ENCODE assay signal across 3 cellular contexts in the genomic region with DNA sequence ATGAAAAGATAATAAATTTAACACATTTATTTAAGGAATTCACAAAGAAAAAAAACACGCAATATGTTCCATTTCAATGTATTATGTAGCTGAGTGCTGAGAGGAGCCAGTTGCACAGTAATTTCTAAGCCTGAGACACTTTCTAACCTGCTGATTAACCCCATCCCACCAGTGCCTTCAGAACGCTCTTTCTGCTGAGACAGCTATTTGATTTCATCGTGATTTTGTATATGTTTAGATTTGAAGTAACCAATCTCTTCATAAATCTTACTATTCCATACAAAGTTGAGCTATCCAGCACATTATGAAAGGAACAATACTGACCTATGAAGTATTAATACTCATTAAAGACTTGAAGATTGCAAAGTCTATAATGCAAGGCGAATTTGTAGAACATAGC.
TF ChIP-seq lines count a peak whose summit lies in the region.

No MANE protein-coding gene starts in this region.

TF ChIP-seq in HepG2, 621 proteins besides CTCF, POLR2A, EP300 and RAD21:
- TF ChIP-seq MAFF (IDR thresholded peaks at IDR 0.05; ENCODE audit: low read depth, low read length) (peak; percentile 54; the same call in 1 of the 2 replicates), ISL2 (CRISPR knock-in tag; IDR thresholded peaks at IDR 0.05) (no peak), MAFK (conservative IDR thresholded peaks at IDR 0.05 in 1 of 2, IDR thresholded peaks at IDR 0.05 in 1 of 2; ENCODE audit: low read length in 2 of 2) (peak; percentile 37 to 75; a peak in 3 of 4 replicates), ZNF34 (CRISPR knock-in tag; IDR thresholded peaks at IDR 0.05; ENCODE audit: borderline replicate concordance) (no peak), ZNF652 (CRISPR knock-in tag; IDR thresholded peaks at IDR 0.05; ENCODE audit: borderline replicate concordance, low read depth) (no peak)

TF ChIP-seq in IMR-90, 13 proteins besides CTCF, POLR2A, EP300 and RAD21:
- TF ChIP-seq SMC3 (IDR thresholded peaks at IDR 0.05; ENCODE audit: low read depth, low read length) (no peak), MAFK (IDR thresholded peaks at IDR 0.05; ENCODE audit: low read depth, low read length) (peak; percentile 32; the same call in 1 of the 2 replicates)

TF ChIP-seq in neural cell, 6 proteins besides CTCF, POLR2A, EP300 and RAD21:
- no peak for TF ChIP-seq SMC3 (conservative IDR thresholded peaks at IDR 0.05; ENCODE audit: poor library complexity)
- TF ChIP-seq POLR2AphosphoS5 (IDR thresholded peaks at IDR 0.05): peak; percentile 25
